21 cellular contexts compared by ENCODE assay signal in genomic region chr4:17206829-17207773, GRCh38.
DNase-seq lines count a peak whose midpoint lies in the region; ATAC-seq and TF ChIP-seq lines count a peak whose summit lies in the region.
"Had no signal": no experiment of that assay in that cellular context is flagged by ENCODE, and none has a peak within 500 bp of the region (broad histone marks: within the 10 kb centered on the region; RNA-seq: fewer than 3 reads in every experiment).

No MANE protein-coding gene starts in this region.

- no peak overlapping the region for H3K4me3 ChIP-seq in right lobe of liver
- H3K4me3 ChIP-seq: esophagus muscularis mucosa, Peyer's patch, tibial nerve had no signal

- H3K9me3 ChIP-seq in right lobe of liver: no peaks in the 10 kb centered on the region
- H3K9me3 ChIP-seq: Peyer's patch had no signal

- H3K36me3 ChIP-seq in right lobe of liver: no peaks in the 10 kb centered on the region
- H3K36me3 ChIP-seq: esophagus muscularis mucosa, Peyer's patch, tibial nerve had no signal

- peak; percentile 15 for TF ChIP-seq POLR2A in right lobe of liver (IDR thresholded peaks at IDR 0.05)

- peak overlapping the region in 2 of 3 donors; percentile 38 to 77 for H3K27ac ChIP-seq in right lobe of liver
- H3K27ac ChIP-seq: esophagus muscularis mucosa, Peyer's patch, tibial nerve had no signal

- ATAC-seq in GM21515 (IDR thresholded peaks at IDR 0.05; ENCODE audit: unreplicated experiment) (peak; percentile 69), right lobe of liver (peak; percentile 76 to 91 (median 86)), GM21786 (IDR thresholded peaks at IDR 0.05; ENCODE audit: unreplicated experiment) (no peak)
- ATAC-seq: T-helper 17 cell had no signal

- no peak for TF ChIP-seq CTCF in right lobe of liver (IDR thresholded peaks at IDR 0.05)

- intact Hi-C loops in right lobe of liver (cut with DNase I): no loop called here

- DNase-seq in NCI-H2029 (lab: John Stamatoyannopoulos, UW) (peak; percentile 75), SHP77 treated with DMSO at 0.1 percent for 48 hours (lab: John Stamatoyannopoulos, UW) (peak; percentile 22), right lobe of liver (no peak), SW480 (ENCODE audit: low spot score) (no peak), cerebellar nuclear complex (lab: John Stamatoyannopoulos, UW) (no peak)
- DNase-seq: activated CD4-positive, alpha-beta T cell treated with anti-CD3 and anti-CD28 coated beads for 4 hours; activated naive CD4-positive, alpha-beta T cell treated with anti-CD3 and anti-CD28 coated beads for 36 hours; activated T-cell treated with anti-CD3 and anti-CD28 coated beads, Interleukin-2, amount 50 U/mL, for 48 hours; amygdala; CD4-positive, CD25-positive, alpha-beta regulatory T cell; endodermal cell; islet precursor cell; Karpas-422; NCI-H1694; NCI-H2227 treated with DMSO at 0.1 percent for 48 hours; Peyer's patch; T-helper 17 cell had no signal

- WGBS in right lobe of liver (ENCODE audit: insufficient coverage, low coverage, low lambda C conversion rate, missing lambda C conversion rate): 45% methylated on average over 7 of the region's 7 CpGs

- peaks cover 0 to 16% (median 0%) of the 10 kb centered on the region in 4 donors for H3K4me1 ChIP-seq in right lobe of liver
- H3K4me1 ChIP-seq: Peyer's patch had no signal

- no peaks in the 10 kb centered on the region for H3K27me3 ChIP-seq in right lobe of liver
- H3K27me3 ChIP-seq: esophagus muscularis mucosa, Peyer's patch, tibial nerve had no signal

Comparison
In these comparisons a context has a peak if more than half of its experiments do, and no peak if none do; other contexts are left out.
1. DNase-seq: peak in NCI-H2029 (single experiment) and SHP77 treated with DMSO at 0.1 percent for 48 hours (single experiment); none in right lobe of liver (0 of 3), SW480 (single experiment) and cerebellar nuclear complex (0 of 2).